16 cellular contexts compared by ENCODE assay signal in genomic region chr4:78414116-78414515, GRCh38.
DNase-seq lines count a peak whose midpoint lies in the region; TF ChIP-seq lines count a peak whose summit lies in the region.
"Had no signal": no experiment of that assay in that cellular context is flagged by ENCODE, and none has a peak within 500 bp of the region (broad histone marks: within the 10 kb centered on the region; RNA-seq: fewer than 3 reads in every experiment).

No MANE protein-coding gene starts in this region.

- in situ Hi-C loops in GM23248 (cut with MboI), result no loop called here

- H3K9me3 ChIP-seq in GM23248 (ENCODE audit: low read depth) (no peaks in the 10 kb centered on the region), colonic mucosa (no peaks in the 10 kb centered on the region)
- H3K9me3 ChIP-seq: A549, SJCRH30 had no signal

- no peaks in the 10 kb centered on the region for H3F3A ChIP-seq in GM23248 (ENCODE audit: insufficient read depth)

- H3K27me3 ChIP-seq in GM23248 (replicated peaks; ENCODE audit: insufficient read depth) (no peaks in the 10 kb centered on the region), colonic mucosa (no peaks in the 10 kb centered on the region)

- H3K4me1 ChIP-seq in GM23248 (ENCODE audit: insufficient read depth) (peaks cover 13% of the 10 kb centered on the region), colonic mucosa (no peaks in the 10 kb centered on the region)
- H3K4me1 ChIP-seq: A549 had no signal

- no peak overlapping the region for H3K4me2 ChIP-seq in GM23248 (ENCODE audit: unreplicated experiment)
- H3K4me2 ChIP-seq: A549 had no signal

- intact Hi-C loops in colonic mucosa (cut with DNase I), result no loop called here

- H3K36me3 ChIP-seq in GM23248 (ENCODE audit: low read depth) (no peaks in the 10 kb centered on the region), colonic mucosa (no peaks in the 10 kb centered on the region)
- H3K36me3 ChIP-seq: SJCRH30 had no signal

- WGBS in GM23248 (ENCODE audit: low coverage in 1 of 2, low lambda C conversion rate in 2 of 2, missing lambda C conversion rate in 2 of 2), 2 experiments, result 63 to 70% methylated on average over 6 of the region's 6 CpGs

- H3K9ac ChIP-seq in GM23248 (no peak overlapping the region), colonic mucosa (ENCODE audit: low read depth in 2 of 2, low read length in 2 of 2) (no peak overlapping the region)

- no peaks in the 10 kb centered on the region for H3K79me2 ChIP-seq in GM23248 (ENCODE audit: insufficient read depth)

- H3K9me2 ChIP-seq in GM23248 (ENCODE audit: insufficient read depth), result no peaks in the 10 kb centered on the region

- H4K20me1 ChIP-seq in GM23248 (ENCODE audit: insufficient read depth), result no peaks in the 10 kb centered on the region

- no peak overlapping the region for H3K4me3 ChIP-seq in AG10803 (ENCODE audit: low read length)
- H3K4me3 ChIP-seq in GM23248, result no peak overlapping the region
- no peak overlapping the region for H3K4me3 ChIP-seq in foreskin fibroblast (ENCODE audit: low read depth in 1 of 2, low read length in 2 of 2)
- no peak overlapping the region for H3K4me3 ChIP-seq in colonic mucosa
- H3K4me3 ChIP-seq: A549, SJCRH30 had no signal

- DNase-seq in AG10803 (ENCODE audit: low read depth), result peak; percentile 50
- DNase-seq in GM23248, result peak; percentile 13
- DNase-seq in astrocyte of the hippocampus (ENCODE audit: low read depth, low spot score), result peak; percentile 11
- peak; percentile 4 to 24 for DNase-seq in foreskin fibroblast
- DNase-seq in foreskin melanocyte, result no peak
- no peak for DNase-seq in colonic mucosa
- DNase-seq in HUDEP-2 (lab: John Stamatoyannopoulos, UW; ENCODE audit: unreplicated experiment in 76 of 76), result no peak
- DNase-seq: CD4-positive, alpha-beta memory T cell; DMS79 treated with DMSO at 0.1 percent for 48 hours; GDM1; Karpas-422; NCI-H187 treated with DMSO at 0.1 percent for 48 hours; NCI-H2171; NCI-H510A treated with DMSO at 0.1 percent for 48 hours; SJCRH30 had no signal

- TF ChIP-seq CTCF in AG10803 (conservative IDR thresholded peaks at IDR 0.05; ENCODE audit: low read length), result no peak
- TF ChIP-seq CTCF in foreskin fibroblast (IDR thresholded peaks at IDR 0.05; ENCODE audit: low read depth, low read length), result no peak
- TF ChIP-seq CTCF in colonic mucosa (IDR thresholded peaks at IDR 0.05), result no peak

- no peak overlapping the region for H2AFZ ChIP-seq in GM23248

- H3K27ac ChIP-seq in GM23248 (no peak overlapping the region), colonic mucosa (no peak overlapping the region)
- H3K27ac ChIP-seq: A549, SJCRH30 had no signal

Comparison
In these comparisons a context has a peak if more than half of its experiments do, and no peak if none do; other contexts are left out.
1. DNase-seq: peak in AG10803 (single experiment), GM23248 (single experiment), astrocyte of the hippocampus (single experiment) and foreskin fibroblast (2 of 2); none in foreskin melanocyte (single experiment), colonic mucosa (single experiment) and HUDEP-2 (0 of 76).